7 cellular contexts compared by ENCODE assay signal in genomic region chr4:24892778-24893177, GRCh38. TPM values are rescaled to one million over a fixed set of nuclear protein-coding genes. Genes with fewer than 3 reads are reported as not detected.
"Had no signal": no experiment of that assay in that cellular context is flagged by ENCODE, and none has a peak within 500 bp of the region (broad histone marks: within the 10 kb centered on the region; RNA-seq: fewer than 3 reads in every experiment).

No MANE protein-coding gene starts in this region.

- DNase-seq: GOT3, H9, HCEC 1CT, KBM-7 had no signal

- H3K36me3 Mint-ChIP-seq: IgD-negative memory B cell had no signal

- H3K27ac ChIP-seq: HL-60 had no signal

- H3K27ac Mint-ChIP-seq: H9, IgD-negative memory B cell had no signal

- H3K4me3 Mint-ChIP-seq: H9, IgD-negative memory B cell had no signal

- H3K27me3 Mint-ChIP-seq: IgD-negative memory B cell had no signal

- H3K9me3 Mint-ChIP-seq: H9, IgD-negative memory B cell had no signal

- ATAC-seq: HepG2 had no signal

RNA-seq across cellular contexts. Expression of gene CCDC149, which starts 20.1 kb away (rescaled TPM):
- polyA plus RNA-seq: IgD-negative memory B cell had no signal
